ENCODE assay signal across 9 cellular contexts in the genomic region with DNA sequence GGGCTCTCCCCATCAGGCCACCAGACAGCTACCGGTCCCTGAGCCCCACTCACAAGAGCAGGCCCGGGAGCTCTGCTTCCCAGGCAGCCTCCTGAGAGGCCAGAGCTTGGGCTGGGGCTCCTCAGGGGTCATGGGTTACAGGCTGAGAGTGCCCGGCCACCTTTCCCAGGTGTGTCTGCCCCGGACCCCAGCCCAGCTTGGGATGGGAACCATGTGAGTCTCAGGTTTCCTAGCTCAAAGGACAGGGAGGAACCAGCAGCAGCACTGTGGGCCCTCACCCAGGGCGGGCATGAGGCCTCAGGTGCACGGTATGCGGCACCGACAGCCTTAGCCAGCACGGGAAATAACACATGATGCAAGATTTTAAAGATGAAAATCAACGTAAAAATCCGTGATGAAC.
"Had no signal": no experiment of that assay in that cellular context is flagged by ENCODE, and none has a peak within 500 bp of the region (broad histone marks: within the 10 kb centered on the region; RNA-seq: fewer than 3 reads in every experiment).

No MANE protein-coding gene starts in this region.

- H3K4me3 ChIP-seq: GM23248, K562 had no signal

- DNase-seq: GM23248, GOT3, H9, HCEC 1CT, IMR-90, KG1 had no signal

- H3K27ac ChIP-seq: GM23248 had no signal

- H3K9ac ChIP-seq: GM23248 had no signal

- FAIRE-seq: H54, HTR-8/SVneo, K562 had no signal

- H2AFZ ChIP-seq: GM23248 had no signal

- ATAC-seq: K562 had no signal
